18 cellular contexts compared by ENCODE assay signal in the genomic region with DNA sequence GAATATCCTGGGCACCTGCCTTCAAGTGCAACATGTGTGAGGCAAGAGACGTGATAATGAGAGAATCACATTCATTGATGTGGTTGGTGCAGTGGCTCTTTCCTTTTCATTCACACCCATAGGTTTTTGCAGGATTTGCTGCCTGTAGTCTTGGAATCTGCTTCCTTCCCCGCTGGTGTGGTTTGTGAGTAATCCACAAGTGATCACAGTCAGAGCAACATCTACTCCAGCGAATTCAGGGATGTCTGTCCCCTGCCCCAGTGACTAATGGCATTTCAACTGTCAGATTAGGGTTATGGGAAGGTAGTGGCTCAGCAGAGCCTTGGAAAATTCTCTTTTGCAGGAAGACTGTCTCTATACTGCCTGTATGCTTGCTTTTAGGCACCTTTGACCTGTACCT.
DNase-seq lines count a peak whose midpoint lies in the region; ATAC-seq and TF ChIP-seq lines count a peak whose summit lies in the region.
"Had no signal": no experiment of that assay in that cellular context is flagged by ENCODE, and none has a peak within 500 bp of the region (broad histone marks: within the 10 kb centered on the region; RNA-seq: fewer than 3 reads in every experiment).

No MANE protein-coding gene starts in this region.

- intact Hi-C loops in left ventricle myocardium inferior (cut with micrococcal nuclease) = no loop called here

- DNase-seq in cardiac muscle cell (ENCODE audit: low read depth in 1 of 2, low spot score in 1 of 2) = peak in 1 of 2 donors; percentile 23
- DNase-seq in left ventricle myocardium inferior = no peak
- peak; percentile 66 for DNase-seq in glomerular visceral epithelial cell (ENCODE audit: extremely low spot score)
- no peak for DNase-seq in retina
- DNase-seq in NCI-H187 (lab: John Stamatoyannopoulos, UW) = no peak
- DNase-seq in omental fat pad (ENCODE audit: low spot score) = no peak
- DNase-seq: activated CD8-positive, alpha-beta T cell treated with anti-CD3 and anti-CD28 coated beads for 36 hours; activated naive CD8-positive, alpha-beta T cell treated with anti-CD3 and anti-CD28 coated beads, Interleukin-2, amount 50 U/mL, for 24 hours; CD4-positive, CD25-positive, alpha-beta regulatory T cell; lower lobe of right lung; MM.1S; NCI-H69; stimulated activated CD4-positive, alpha-beta T cell treated with anti-CD3 and anti-CD28 coated beads, Interleukin-15, amount 100 ng/mL, for 24 hours; stomach had no signal

- ATAC-seq in SK-N-SH treated with all-trans-retinoic acid at 6 μM for 48 hours = peak; percentile 73
- no peak for ATAC-seq in activated CD4-positive, CD25-positive, alpha-beta regulatory T cell treated with anti-CD3 and anti-CD28 coated beads, Interleukin-2, amount 50 U/mL, for 24 hours
- ATAC-seq in omental fat pad (ENCODE audit: low FRiP score) = no peak
- ATAC-seq: activated CD8-positive, alpha-beta T cell treated with anti-CD3 and anti-CD28 coated beads for 36 hours; activated naive CD8-positive, alpha-beta T cell treated with anti-CD3 and anti-CD28 coated beads, Interleukin-2, amount 50 U/mL, for 24 hours; GM23338; lower lobe of right lung had no signal

- H3K4me1 ChIP-seq in cardiac muscle cell (ENCODE audit: low read depth) (peaks cover 5% of the 10 kb centered on the region), left ventricle myocardium inferior (no peaks in the 10 kb centered on the region)
- H3K4me1 ChIP-seq: lower lobe of right lung, stomach had no signal

- no peaks in the 10 kb centered on the region for H3K9me3 ChIP-seq in cardiac muscle cell (ENCODE audit: low read depth)
- peaks cover 12% of the 10 kb centered on the region for H3K9me3 ChIP-seq in left ventricle myocardium inferior (replicated peaks)
- H3K9me3 ChIP-seq: lower lobe of right lung, stomach had no signal

- H3K27ac ChIP-seq in cardiac muscle cell = peak overlapping the region; percentile 5
- no peak overlapping the region for H3K27ac ChIP-seq in left ventricle myocardium inferior (replicated peaks)
- H3K27ac ChIP-seq: lower lobe of right lung, stomach, VCaP had no signal

- no peak overlapping the region for H3K4me3 ChIP-seq in cardiac muscle cell
- H3K4me3 ChIP-seq in left ventricle myocardium inferior = no peak overlapping the region
- H3K4me3 ChIP-seq: GM23338, lower lobe of right lung, stomach had no signal

- TF ChIP-seq CTCF in cardiac muscle cell (IDR thresholded peaks at IDR 0.05; ENCODE audit: low read depth, low read length) (no peak), left ventricle myocardium inferior (IDR thresholded peaks at IDR 0.05; ENCODE audit: borderline replicate concordance) (no peak), omental fat pad (IDR thresholded peaks at IDR 0.05) (no peak)

- H3K27me3 ChIP-seq in cardiac muscle cell = no peaks in the 10 kb centered on the region
- no peaks in the 10 kb centered on the region for H3K27me3 ChIP-seq in left ventricle myocardium inferior (ENCODE audit: low read depth)
- H3K27me3 ChIP-seq: stomach had no signal

- H3K36me3 ChIP-seq in cardiac muscle cell (no peaks in the 10 kb centered on the region), left ventricle myocardium inferior (no peaks in the 10 kb centered on the region)
- H3K36me3 ChIP-seq: lower lobe of right lung, stomach had no signal

TF ChIP-seq in SK-N-SH treated with all-trans-retinoic acid at 6 μM for 48 hours, 23 proteins besides CTCF, POLR2A, EP300 and RAD21:
- TF ChIP-seq, protein P1, sequence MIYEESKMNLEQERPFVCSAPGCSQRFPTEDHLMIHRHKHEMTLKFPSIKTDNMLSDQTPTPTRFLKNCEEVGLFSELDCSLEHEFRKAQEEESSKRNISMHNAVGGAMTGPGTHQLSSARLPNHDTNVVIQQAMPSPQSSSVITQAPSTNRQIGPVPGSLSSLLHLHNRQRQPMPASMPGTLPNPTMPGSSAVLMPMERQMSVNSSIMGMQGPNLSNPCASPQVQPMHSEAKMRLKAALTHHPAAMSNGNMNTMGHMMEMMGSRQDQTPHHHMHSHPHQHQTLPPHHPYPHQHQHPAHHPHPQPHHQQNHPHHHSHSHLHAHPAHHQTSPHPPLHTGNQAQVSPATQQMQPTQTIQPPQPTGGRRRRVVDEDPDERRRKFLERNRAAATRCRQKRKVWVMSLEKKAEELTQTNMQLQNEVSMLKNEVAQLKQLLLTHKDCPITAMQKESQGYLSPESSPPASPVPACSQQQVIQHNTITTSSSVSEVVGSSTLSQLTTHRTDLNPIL (CRISPR knock-in tag; IDR thresholded peaks at IDR 0.05; ENCODE audit: low read depth) = no peak
- TF ChIP-seq ZFP3 (CRISPR knock-in tag; IDR thresholded peaks at IDR 0.05) (no peak), ZC3H10 (CRISPR knock-in tag; IDR thresholded peaks at IDR 0.05) (no peak), PPARA (CRISPR knock-in tag; IDR thresholded peaks at IDR 0.05; ENCODE audit: borderline replicate concordance) (no peak), TCF4 (CRISPR knock-in tag; IDR thresholded peaks at IDR 0.05; ENCODE audit: borderline replicate concordance) (no peak), ZFP30 (CRISPR knock-in tag; IDR thresholded peaks at IDR 0.05) (no peak), ZNF70 (CRISPR knock-in tag; IDR thresholded peaks at IDR 0.05) (no peak), ESRRG (CRISPR knock-in tag; IDR thresholded peaks at IDR 0.05) (no peak), ZNF8 (CRISPR knock-in tag; IDR thresholded peaks at IDR 0.05) (no peak), RARB (CRISPR knock-in tag; IDR thresholded peaks at IDR 0.05) (no peak), BACH2 (CRISPR knock-in tag; IDR thresholded peaks at IDR 0.05; ENCODE audit: borderline replicate concordance) (no peak), CSDC2 (CRISPR knock-in tag; IDR thresholded peaks at IDR 0.05) (no peak), ARNTL (CRISPR knock-in tag; IDR thresholded peaks at IDR 0.05; ENCODE audit: borderline replicate concordance, low read depth) (no peak), SNAI2 (CRISPR knock-in tag; IDR thresholded peaks at IDR 0.05) (no peak)
- TF ChIP-seq, protein P2, sequence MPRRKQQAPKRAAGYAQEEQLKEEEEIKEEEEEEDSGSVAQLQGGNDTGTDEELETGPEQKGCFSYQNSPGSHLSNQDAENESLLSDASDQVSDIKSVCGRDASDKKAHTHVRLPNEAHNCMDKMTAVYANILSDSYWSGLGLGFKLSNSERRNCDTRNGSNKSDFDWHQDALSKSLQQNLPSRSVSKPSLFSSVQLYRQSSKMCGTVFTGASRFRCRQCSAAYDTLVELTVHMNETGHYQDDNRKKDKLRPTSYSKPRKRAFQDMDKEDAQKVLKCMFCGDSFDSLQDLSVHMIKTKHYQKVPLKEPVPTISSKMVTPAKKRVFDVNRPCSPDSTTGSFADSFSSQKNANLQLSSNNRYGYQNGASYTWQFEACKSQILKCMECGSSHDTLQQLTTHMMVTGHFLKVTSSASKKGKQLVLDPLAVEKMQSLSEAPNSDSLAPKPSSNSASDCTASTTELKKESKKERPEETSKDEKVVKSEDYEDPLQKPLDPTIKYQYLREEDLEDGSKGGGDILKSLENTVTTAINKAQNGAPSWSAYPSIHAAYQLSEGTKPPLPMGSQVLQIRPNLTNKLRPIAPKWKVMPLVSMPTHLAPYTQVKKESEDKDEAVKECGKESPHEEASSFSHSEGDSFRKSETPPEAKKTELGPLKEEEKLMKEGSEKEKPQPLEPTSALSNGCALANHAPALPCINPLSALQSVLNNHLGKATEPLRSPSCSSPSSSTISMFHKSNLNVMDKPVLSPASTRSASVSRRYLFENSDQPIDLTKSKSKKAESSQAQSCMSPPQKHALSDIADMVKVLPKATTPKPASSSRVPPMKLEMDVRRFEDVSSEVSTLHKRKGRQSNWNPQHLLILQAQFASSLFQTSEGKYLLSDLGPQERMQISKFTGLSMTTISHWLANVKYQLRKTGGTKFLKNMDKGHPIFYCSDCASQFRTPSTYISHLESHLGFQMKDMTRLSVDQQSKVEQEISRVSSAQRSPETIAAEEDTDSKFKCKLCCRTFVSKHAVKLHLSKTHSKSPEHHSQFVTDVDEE (CRISPR knock-in tag; IDR thresholded peaks at IDR 0.05) = no peak
- TF ChIP-seq, protein P3, sequence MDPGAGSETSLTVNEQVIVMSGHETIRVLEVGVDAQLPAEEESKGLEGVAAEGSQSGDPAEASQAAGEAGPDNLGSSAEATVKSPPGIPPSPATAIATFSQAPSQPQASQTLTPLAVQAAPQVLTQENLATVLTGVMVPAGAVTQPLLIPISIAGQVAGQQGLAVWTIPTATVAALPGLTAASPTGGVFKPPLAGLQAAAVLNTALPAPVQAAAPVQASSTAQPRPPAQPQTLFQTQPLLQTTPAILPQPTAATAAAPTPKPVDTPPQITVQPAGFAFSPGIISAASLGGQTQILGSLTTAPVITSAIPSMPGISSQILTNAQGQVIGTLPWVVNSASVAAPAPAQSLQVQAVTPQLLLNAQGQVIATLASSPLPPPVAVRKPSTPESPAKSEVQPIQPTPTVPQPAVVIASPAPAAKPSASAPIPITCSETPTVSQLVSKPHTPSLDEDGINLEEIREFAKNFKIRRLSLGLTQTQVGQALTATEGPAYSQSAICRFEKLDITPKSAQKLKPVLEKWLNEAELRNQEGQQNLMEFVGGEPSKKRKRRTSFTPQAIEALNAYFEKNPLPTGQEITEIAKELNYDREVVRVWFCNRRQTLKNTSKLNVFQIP (CRISPR knock-in tag; IDR thresholded peaks at IDR 0.05; ENCODE audit: borderline replicate concordance, low read depth) = no peak
- TF ChIP-seq, protein P4, sequence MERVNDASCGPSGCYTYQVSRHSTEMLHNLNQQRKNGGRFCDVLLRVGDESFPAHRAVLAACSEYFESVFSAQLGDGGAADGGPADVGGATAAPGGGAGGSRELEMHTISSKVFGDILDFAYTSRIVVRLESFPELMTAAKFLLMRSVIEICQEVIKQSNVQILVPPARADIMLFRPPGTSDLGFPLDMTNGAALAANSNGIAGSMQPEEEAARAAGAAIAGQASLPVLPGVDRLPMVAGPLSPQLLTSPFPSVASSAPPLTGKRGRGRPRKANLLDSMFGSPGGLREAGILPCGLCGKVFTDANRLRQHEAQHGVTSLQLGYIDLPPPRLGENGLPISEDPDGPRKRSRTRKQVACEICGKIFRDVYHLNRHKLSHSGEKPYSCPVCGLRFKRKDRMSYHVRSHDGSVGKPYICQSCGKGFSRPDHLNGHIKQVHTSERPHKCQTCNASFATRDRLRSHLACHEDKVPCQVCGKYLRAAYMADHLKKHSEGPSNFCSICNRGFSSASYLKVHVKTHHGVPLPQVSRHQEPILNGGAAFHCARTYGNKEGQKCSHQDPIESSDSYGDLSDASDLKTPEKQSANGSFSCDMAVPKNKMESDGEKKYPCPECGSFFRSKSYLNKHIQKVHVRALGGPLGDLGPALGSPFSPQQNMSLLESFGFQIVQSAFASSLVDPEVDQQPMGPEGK (CRISPR knock-in tag; IDR thresholded peaks at IDR 0.05; ENCODE audit: borderline replicate concordance) = no peak
